In the genomic region with DNA sequence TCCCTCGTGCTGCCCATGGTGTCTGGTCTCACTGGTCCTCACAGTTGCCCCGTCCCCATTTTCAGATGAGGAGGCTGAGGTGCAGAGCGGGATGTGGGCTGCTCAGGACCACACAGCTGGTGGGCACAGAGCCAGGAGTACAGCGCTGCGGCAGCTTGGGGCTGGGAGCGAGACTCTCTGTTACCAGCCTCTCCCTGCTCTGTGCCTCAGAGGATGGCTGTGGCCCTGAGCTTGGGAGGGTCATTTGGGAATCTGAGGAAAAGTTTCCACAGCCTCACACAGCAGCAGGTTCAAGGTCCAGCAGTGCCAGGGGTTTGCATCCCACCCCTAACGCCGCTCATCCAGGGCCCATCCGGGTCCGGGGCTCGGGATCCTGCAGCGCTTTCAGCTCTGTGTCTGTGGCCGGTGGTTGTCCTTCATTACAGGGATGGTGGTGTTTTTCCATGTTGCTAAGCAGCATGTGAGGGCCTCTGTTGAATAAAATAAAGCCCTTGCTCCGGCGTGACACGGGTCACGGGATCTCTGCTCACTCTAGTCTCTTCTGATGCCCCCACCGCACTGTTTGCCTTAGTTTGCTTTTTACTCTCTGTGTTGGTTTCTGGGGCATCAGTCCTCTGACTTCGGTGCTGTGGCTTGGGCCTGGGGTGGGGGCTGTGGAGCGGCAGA, we compare ENCODE assay signal across 12 cellular contexts. TPM values are rescaled to one million over a fixed set of nuclear protein-coding genes. Genes with fewer than 3 reads are reported as not detected.
DNase-seq lines count a peak whose midpoint lies in the region; ATAC-seq lines count a peak whose summit lies in the region.
"Had no signal": no experiment of that assay in that cellular context is flagged by ENCODE, and none has a peak within 500 bp of the region (broad histone marks: within the 10 kb centered on the region; RNA-seq: fewer than 3 reads in every experiment).

No MANE protein-coding gene starts in this region.

- H3K27ac Mint-ChIP-seq in activated naive CD4-positive, alpha-beta T cell treated with anti-CD3 and anti-CD28 coated beads, Interleukin-2, amount 50 U/mL, for 72 hours, result no peak overlapping the region

- H3K36me3 ChIP-seq in NT2/D1 (ENCODE audit: insufficient read depth, insufficient read length, low read length), result peaks cover 40% of the 10 kb centered on the region
- H3K36me3 ChIP-seq in esophagus (ENCODE audit: control insufficient read depth in 2 of 2, insufficient read depth in 2 of 2, low read length in 1 of 2), result no peaks in the 10 kb centered on the region
- peaks cover 3 to 26% of the 10 kb centered on the region in 2 donors for H3K36me3 ChIP-seq in muscle layer of duodenum (ENCODE audit: control insufficient read depth in 1 of 2, insufficient read depth in 2 of 2, low read length in 2 of 2)

- no peaks in the 10 kb centered on the region for H3K27me3 ChIP-seq in NT2/D1 (ENCODE audit: insufficient read depth, insufficient read length)
- no peaks in the 10 kb centered on the region for H3K27me3 ChIP-seq in esophagus (ENCODE audit: control insufficient read depth in 1 of 2, insufficient read depth in 2 of 2, low read length in 2 of 2)
- H3K27me3 ChIP-seq in muscle layer of duodenum (ENCODE audit: low read depth, low read length), result no peaks in the 10 kb centered on the region

- H3K4me1 ChIP-seq in NT2/D1 (ENCODE audit: insufficient read depth, insufficient read length) (peaks cover 35% of the 10 kb centered on the region), esophagus (ENCODE audit: control insufficient read depth in 2 of 2, insufficient read depth in 2 of 2, low read length in 1 of 2) (peaks cover 5 to 40% of the 10 kb centered on the region in 2 donors), muscle layer of duodenum (ENCODE audit: control insufficient read depth in 1 of 2, insufficient read depth in 2 of 2, low read length in 2 of 2) (peaks cover 43 to 87% of the 10 kb centered on the region in 2 donors)

- H3K4me3 ChIP-seq in NT2/D1 (ENCODE audit: insufficient read length, low read depth) (no peak overlapping the region), esophagus (ENCODE audit: low read depth in 1 of 2, low read length in 2 of 2) (no peak overlapping the region), muscle layer of duodenum (ENCODE audit: low read depth in 1 of 2, low read length in 2 of 2) (peak overlapping the region in 1 of 2 donors; percentile 3)

- 72 to 79% methylated on average over 20 of the region's 20 CpGs for WGBS in esophagus, 2 donors

- no peak for ATAC-seq in activated naive CD4-positive, alpha-beta T cell treated with anti-CD3 and anti-CD28 coated beads, Interleukin-2, amount 50 U/mL, for 72 hours

- no peaks in the 10 kb centered on the region for H3K36me3 Mint-ChIP-seq in activated naive CD4-positive, alpha-beta T cell treated with anti-CD3 and anti-CD28 coated beads, Interleukin-2, amount 50 U/mL, for 72 hours

- H3K9ac ChIP-seq in NT2/D1 (ENCODE audit: insufficient read length, low read depth), result peak overlapping the region; percentile 37

- H3K9me3 ChIP-seq in NT2/D1 (ENCODE audit: insufficient read depth, low read length), result no peaks in the 10 kb centered on the region
- H3K9me3 ChIP-seq in esophagus (ENCODE audit: control insufficient read depth in 2 of 2, insufficient read depth in 1 of 2, low read depth in 1 of 2, low read length in 1 of 2), result no peaks in the 10 kb centered on the region
- no peaks in the 10 kb centered on the region for H3K9me3 ChIP-seq in muscle layer of duodenum (ENCODE audit: control insufficient read depth in 1 of 2, low read length in 2 of 2)

- no peaks in the 10 kb centered on the region for H3K9me3 Mint-ChIP-seq in activated naive CD4-positive, alpha-beta T cell treated with anti-CD3 and anti-CD28 coated beads, Interleukin-2, amount 50 U/mL, for 72 hours
- H3K9me3 Mint-ChIP-seq: H9 had no signal

- H3K27ac ChIP-seq in esophagus (ENCODE audit: low read depth in 2 of 2, low read length in 1 of 2), result peak overlapping the region; percentile 51 to 70
- peak overlapping the region; percentile 39 for H3K27ac ChIP-seq in muscle layer of duodenum (ENCODE audit: low read length)
- peak overlapping the region; percentile 72 for H3K27ac ChIP-seq in temporal lobe (ENCODE audit: low read depth, low read length)

- DNase-seq in NT2/D1 (ENCODE audit: low read depth, low spot score) (no peak), HCEC 1CT (no peak), RPMI8226 (no peak)
- DNase-seq in activated T-cell treated with anti-CD3 and anti-CD28 coated beads, Interleukin-2, amount 50 U/mL, for 48 hours, result no peak
- no peak for DNase-seq in activated naive CD4-positive, alpha-beta T cell treated with anti-CD3 and anti-CD28 coated beads, Interleukin-2, amount 50 U/mL, for 72 hours (ENCODE audit: low spot score in 2 of 2)
- DNase-seq: activated CD8-positive, alpha-beta memory T cell treated with anti-CD3 and anti-CD28 coated beads for 24 hours; H9; NCI-H1092; NK-92 treated with Interleukin-12 subunit alpha and Interleukin-12 subunit beta, amount 100 ng/mL, for 24 hours had no signal

RNA-seq across cellular contexts. Expression of a gene that starts 6.4 kb away (rescaled TPM):
- 1 to 10 TPM; 4.6 to 8.2 TPM for polyA plus RNA-seq in esophagus
- 4.9 TPM for total RNA-seq in temporal lobe
- 1 to 10 TPM; 1.8 to 3.2 TPM for total RNA-seq in activated naive CD4-positive, alpha-beta T cell treated with anti-CD3 and anti-CD28 coated beads, Interleukin-2, amount 50 U/mL, for 72 hours
